Comparison of ENCODE assay signal across 9 cellular contexts in the genomic region with DNA sequence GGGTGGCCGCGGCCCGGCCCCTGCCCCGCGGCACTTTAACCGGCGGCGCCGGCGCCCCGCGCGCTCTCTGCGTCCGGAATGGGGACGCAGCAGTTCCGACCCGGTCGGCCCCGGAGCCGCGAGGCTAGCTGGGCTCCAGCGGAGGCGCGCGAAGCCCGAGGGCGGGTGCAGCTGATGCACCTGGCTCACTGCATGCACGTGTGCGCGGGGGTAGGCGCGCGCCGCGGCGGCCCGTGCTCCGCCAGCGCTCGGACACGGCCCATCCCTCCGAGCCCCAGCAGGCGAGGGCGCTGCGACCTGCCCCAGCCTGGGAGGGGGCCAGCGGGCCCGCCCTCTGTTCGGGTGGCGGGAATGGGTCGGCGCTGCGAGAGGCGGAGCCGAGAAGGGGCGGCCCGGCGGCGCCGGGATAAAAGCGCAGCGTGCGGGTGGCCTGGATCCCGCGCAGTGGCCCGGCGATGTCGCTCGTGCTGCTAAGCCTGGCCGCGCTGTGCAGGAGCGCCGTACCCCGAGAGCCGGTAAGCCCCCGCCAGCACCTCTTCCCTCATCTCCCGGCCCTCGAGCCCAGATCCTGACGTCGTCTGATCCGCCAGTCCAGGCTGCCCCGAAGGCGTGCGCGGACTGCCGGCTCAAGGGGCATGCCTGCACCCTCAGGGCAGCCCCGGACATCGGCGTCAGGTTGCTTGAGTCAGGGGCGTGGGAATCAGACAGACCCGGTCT. TPM values are rescaled to one million over a fixed set of nuclear protein-coding genes. Genes with fewer than 3 reads are reported as not detected.
DNase-seq lines count a peak whose midpoint lies in the region; ATAC-seq and TF ChIP-seq lines count a peak whose summit lies in the region.
"Had no signal": no experiment of that assay in that cellular context is flagged by ENCODE, and none has a peak within 500 bp of the region (broad histone marks: within the 10 kb centered on the region; RNA-seq: fewer than 3 reads in every experiment).

A gene with protein sequence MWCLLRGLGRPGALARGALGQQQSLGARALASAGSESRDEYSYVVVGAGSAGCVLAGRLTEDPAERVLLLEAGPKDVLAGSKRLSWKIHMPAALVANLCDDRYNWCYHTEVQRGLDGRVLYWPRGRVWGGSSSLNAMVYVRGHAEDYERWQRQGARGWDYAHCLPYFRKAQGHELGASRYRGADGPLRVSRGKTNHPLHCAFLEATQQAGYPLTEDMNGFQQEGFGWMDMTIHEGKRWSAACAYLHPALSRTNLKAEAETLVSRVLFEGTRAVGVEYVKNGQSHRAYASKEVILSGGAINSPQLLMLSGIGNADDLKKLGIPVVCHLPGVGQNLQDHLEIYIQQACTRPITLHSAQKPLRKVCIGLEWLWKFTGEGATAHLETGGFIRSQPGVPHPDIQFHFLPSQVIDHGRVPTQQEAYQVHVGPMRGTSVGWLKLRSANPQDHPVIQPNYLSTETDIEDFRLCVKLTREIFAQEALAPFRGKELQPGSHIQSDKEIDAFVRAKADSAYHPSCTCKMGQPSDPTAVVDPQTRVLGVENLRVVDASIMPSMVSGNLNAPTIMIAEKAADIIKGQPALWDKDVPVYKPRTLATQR (minus strand): TSS at position 286 of the 717 bp plus-strand sequence. CDS start 22,411 bp downstream, outside the sequence.
A gene with protein sequence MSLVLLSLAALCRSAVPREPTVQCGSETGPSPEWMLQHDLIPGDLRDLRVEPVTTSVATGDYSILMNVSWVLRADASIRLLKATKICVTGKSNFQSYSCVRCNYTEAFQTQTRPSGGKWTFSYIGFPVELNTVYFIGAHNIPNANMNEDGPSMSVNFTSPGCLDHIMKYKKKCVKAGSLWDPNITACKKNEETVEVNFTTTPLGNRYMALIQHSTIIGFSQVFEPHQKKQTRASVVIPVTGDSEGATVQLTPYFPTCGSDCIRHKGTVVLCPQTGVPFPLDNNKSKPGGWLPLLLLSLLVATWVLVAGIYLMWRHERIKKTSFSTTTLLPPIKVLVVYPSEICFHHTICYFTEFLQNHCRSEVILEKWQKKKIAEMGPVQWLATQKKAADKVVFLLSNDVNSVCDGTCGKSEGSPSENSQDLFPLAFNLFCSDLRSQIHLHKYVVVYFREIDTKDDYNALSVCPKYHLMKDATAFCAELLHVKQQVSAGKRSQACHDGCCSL (plus strand): TSS at position 435 of the 717 bp plus-strand sequence. CDS start 21 bp downstream, at position 456.

- H3K9me3 Mint-ChIP-seq in central memory CD8-positive, alpha-beta T cell, result no peaks in the 10 kb centered on the region
- H3K9me3 Mint-ChIP-seq in stimulated activated naive B cell treated with anti-CD40 and anti-IgM and Interleukin-4, amounts not matched to agents 10 μg/mL and 1 μg/mL and 100 μg/mL, for 72 hours, result no peaks in the 10 kb centered on the region

- peak within 1 kb of the TSS; percentile 66 for H3K4me3 ChIP-seq in GM12875 (ENCODE audit: low read depth, low read length)

- peaks cover 2% of the 10 kb centered on the region for H3K36me3 Mint-ChIP-seq in central memory CD8-positive, alpha-beta T cell (ENCODE audit: insufficient read depth)
- peaks cover 39 to 44% of the 10 kb centered on the region in 2 donors for H3K36me3 Mint-ChIP-seq in stimulated activated naive B cell treated with anti-CD40 and anti-IgM and Interleukin-4, amounts not matched to agents 10 μg/mL and 1 μg/mL and 100 μg/mL, for 72 hours

- no peak for TF ChIP-seq CTCF in GM12875 (IDR thresholded peaks at IDR 0.05; ENCODE audit: borderline replicate concordance, insufficient read depth, low read depth, low read length)

- H3K4me1 Mint-ChIP-seq in central memory CD8-positive, alpha-beta T cell, result no peaks in the 10 kb centered on the region
- H3K4me1 Mint-ChIP-seq in stimulated activated naive B cell treated with anti-CD40 and anti-IgM and Interleukin-4, amounts not matched to agents 10 μg/mL and 1 μg/mL and 100 μg/mL, for 72 hours, result peaks cover 42 to 52% of the 10 kb centered on the region in 2 donors

- H3K27me3 ChIP-seq in layer of hippocampus (ENCODE audit: control insufficient read depth, insufficient read depth, low read length), result no peaks in the 10 kb centered on the region

- H3K27ac Mint-ChIP-seq in central memory CD8-positive, alpha-beta T cell (ENCODE audit: low read depth), result no peak within 1 kb of the TSS
- H3K27ac Mint-ChIP-seq in stimulated activated naive B cell treated with anti-CD40 and anti-IgM and Interleukin-4, amounts not matched to agents 10 μg/mL and 1 μg/mL and 100 μg/mL, for 72 hours, result peak within 1 kb of the TSS; percentile 74

- peak; percentile 39 for ATAC-seq in HG02840 (IDR thresholded peaks at IDR 0.05; ENCODE audit: low FRiP score, unreplicated experiment)
- ATAC-seq in central memory CD8-positive, alpha-beta T cell (replicated peaks; ENCODE audit: extremely low read depth, poor library complexity, severe bottlenecking), result no peak
- ATAC-seq in stimulated activated naive B cell treated with anti-CD40 and anti-IgM and Interleukin-4, amounts not matched to agents 10 μg/mL and 1 μg/mL and 100 μg/mL, for 72 hours (replicated peaks), result peak; percentile 40 to 47

- H3K4me3 Mint-ChIP-seq in central memory CD8-positive, alpha-beta T cell, result peak within 1 kb of the TSS; percentile 53
- H3K4me3 Mint-ChIP-seq in stimulated activated naive B cell treated with anti-CD40 and anti-IgM and Interleukin-4, amounts not matched to agents 10 μg/mL and 1 μg/mL and 100 μg/mL, for 72 hours, result peak within 1 kb of the TSS; percentile 83 to 88

- DNase-seq in 8988T (peak; percentile 82), NCI-H774 (lab: John Stamatoyannopoulos, UW) (peak; percentile 22), H4 (ENCODE audit: low spot score) (no peak)
- no peak for DNase-seq in central memory CD8-positive, alpha-beta T cell (ENCODE audit: low spot score in 2 of 2)
- peak; percentile 60 for DNase-seq in stimulated activated naive B cell treated with anti-CD40 and anti-IgM and Interleukin-4, amounts not matched to agents 10 μg/mL and 1 μg/mL and 100 μg/mL, for 72 hours

- peak within 1 kb of the TSS; percentile 96 for H3K27ac ChIP-seq in layer of hippocampus (ENCODE audit: low read depth, low read length)

- H3K27me3 Mint-ChIP-seq in central memory CD8-positive, alpha-beta T cell, result peaks cover 56% of the 10 kb centered on the region
- peaks cover 16 to 49% of the 10 kb centered on the region in 2 donors for H3K27me3 Mint-ChIP-seq in stimulated activated naive B cell treated with anti-CD40 and anti-IgM and Interleukin-4, amounts not matched to agents 10 μg/mL and 1 μg/mL and 100 μg/mL, for 72 hours

RNA-seq across cellular contexts. Expression of the first gene that starts in this region (rescaled TPM):
- total RNA-seq in H4 (2014; rRNA removed; shearing (Covaris generic)), result 0.02 and 0.39 TPM in 2 replicates
- total RNA-seq: HT1080 had no signal

RNA-seq across cellular contexts. Expression of the second gene that starts in this region (rescaled TPM):
- 0.39 TPM in 2 replicates for total RNA-seq in H4 (2014; rRNA removed; shearing (Covaris generic))
- total RNA-seq: HT1080 had no signal

Comparison
In these comparisons a context has a peak if more than half of its experiments do, and no peak if none do; other contexts are left out.
1. DNase-seq: peak in 8988T (single experiment), NCI-H774 (single experiment) and stimulated activated naive B cell treated with anti-CD40 and anti-IgM and Interleukin-4, amounts not matched to agents 10 μg/mL and 1 μg/mL and 100 μg/mL, for 72 hours (single experiment); none in central memory CD8-positive, alpha-beta T cell (0 of 2) and H4 (single experiment).